In genomic region chr2:118013724-118014491, GRCh38 we compare ENCODE assay signal across 8 cellular contexts. TPM values are rescaled to one million over a fixed set of nuclear protein-coding genes. Genes with fewer than 3 reads are reported as not detected.
DNase-seq lines count a peak whose midpoint lies in the region; FAIRE-seq and TF ChIP-seq lines count a peak whose summit lies in the region.

Gene CCDC93 (minus strand): TSS chr2:118014070. CDS start chr2:118013995, 75 bp downstream.

- H3K27me3 Mint-ChIP-seq in neural crest cell (ENCODE audit: low read depth), result peaks cover 27% of the 10 kb centered on the region

- peak; percentile 66 for TF ChIP-seq POLR2A in H54 (IDR thresholded peaks at IDR 0.05; ENCODE audit: low read depth, low read length)
- TF ChIP-seq POLR2A in stomach (IDR thresholded peaks at IDR 0.05), result no peak

- H3K9me3 ChIP-seq in stomach, result no peaks in the 10 kb centered on the region

- peaks cover 24% of the 10 kb centered on the region for H3K4me1 Mint-ChIP-seq in neural crest cell

- H3K4me3 ChIP-seq in fibroblast of villous mesenchyme (ENCODE audit: low read depth, low read length), result peak within 1 kb of the TSS; percentile 87
- H3K4me3 ChIP-seq in stomach, result peak within 1 kb of the TSS; percentile 88 to 97 (median 93)

- H3K36me3 Mint-ChIP-seq in neural crest cell (ENCODE audit: low read depth), result no peaks in the 10 kb centered on the region

- 0% methylated on average over 20 to 71 of the region's 71 CpGs for WGBS in stomach, 5 donors

- no peaks in the 10 kb centered on the region for H3K27me3 ChIP-seq in stomach

- TF ChIP-seq EP300 in stomach (IDR thresholded peaks at IDR 0.05), result no peak

- H3K9me3 Mint-ChIP-seq in neural crest cell, result no peaks in the 10 kb centered on the region

- H3K27ac ChIP-seq in stomach, result peak within 1 kb of the TSS; percentile 88 to 96 (median 92)

- intact Hi-C loops in stomach (cut with DNase I; ENCODE audit: low total_unique reads), result loop anchor here (5.0 kb wide), 1 partner anchor 187 kb away; no protein-coding TSS in a partner anchor

- H3K4me3 Mint-ChIP-seq in neural crest cell, result peak within 1 kb of the TSS; percentile 99

- no peak for FAIRE-seq in H54 (lab: Jason Lieb, UNC)

- peak; percentile 85 for DNase-seq in ELR (ENCODE audit: low read depth)
- peak; percentile 96 for DNase-seq in H54 (ENCODE audit: insufficient read length, low spot score)
- DNase-seq in LoVo (ENCODE audit: low spot score), result peak; percentile 84
- peak; percentile 74 for DNase-seq in SHP77 treated with DMSO at 0.1 percent for 48 hours (lab: John Stamatoyannopoulos, UW)
- DNase-seq in activated gamma-delta T cell (lab: John Stamatoyannopoulos, UW), result peak; percentile 82
- peak; percentile 81 for DNase-seq in fibroblast of villous mesenchyme (ENCODE audit: low read depth)
- peak; percentile 74 for DNase-seq in neural crest cell (ENCODE audit: low read depth, low spot score)
- peak; percentile 83 for DNase-seq in stomach

- peak within 1 kb of the TSS; percentile 74 for H3K27ac Mint-ChIP-seq in neural crest cell (ENCODE audit: unreplicated experiment)

- H3K4me1 ChIP-seq in stomach, result peaks cover 16 to 45% (median 31%) of the 10 kb centered on the region in 4 donors

- peaks cover 0 to 4% (median 0%) of the 10 kb centered on the region in 4 donors for H3K36me3 ChIP-seq in stomach

- TF ChIP-seq CTCF in fibroblast of villous mesenchyme (IDR thresholded peaks at IDR 0.05; ENCODE audit: insufficient read depth, low read depth, low read length), result no peak
- no peak for TF ChIP-seq CTCF in neural crest cell (conservative IDR thresholded peaks at IDR 0.05)
- TF ChIP-seq CTCF in stomach (IDR thresholded peaks at IDR 0.05), result no peak

RNA-seq across cellular contexts. Expression of gene CCDC93, which starts in this region (rescaled TPM):
- 21.9 and 28.1 TPM in 2 replicates for total RNA-seq in fibroblast of villous mesenchyme
- 39.1 and 46.6 TPM in 2 replicates for total RNA-seq in neural crest cell
- 10 to 100 TPM; 15.6 to 63.9 (median 33.3) TPM for total RNA-seq in stomach
- 1 to 10 TPM; 3.1 to 4.3 (median 3.8) TPM for polyA plus RNA-seq in stomach

Comparison
In these comparisons a context has a peak if more than half of its experiments do, and no peak if none do; other contexts are left out.
1. Peak in every context shown above with its lines: DNase-seq, H3K4me3 ChIP-seq and H3K27ac ChIP-seq.